27 cellular contexts compared by ENCODE assay signal in the genomic region with DNA sequence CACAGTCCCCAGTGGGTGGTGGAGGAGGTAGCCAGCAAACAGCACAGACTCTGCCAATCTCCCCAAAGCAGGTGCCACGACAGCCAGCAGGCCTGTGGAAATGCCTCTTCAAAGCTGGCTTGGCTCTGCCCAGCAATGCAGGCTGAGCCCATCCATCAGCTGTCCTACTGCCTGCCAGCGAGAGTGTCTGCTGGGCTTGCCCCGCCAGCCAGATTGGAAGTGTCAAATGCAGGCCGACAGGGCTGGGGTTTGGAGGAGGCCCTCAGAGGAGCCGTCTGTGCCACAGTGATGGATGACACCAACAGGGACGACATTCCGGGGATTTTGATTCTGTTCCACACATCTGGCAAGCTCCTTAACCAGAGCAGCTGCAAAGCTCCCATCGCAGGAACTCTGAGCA. TPM values are rescaled to one million over a fixed set of nuclear protein-coding genes. Genes with fewer than 3 reads are reported as not detected.
"Had no signal": no experiment of that assay in that cellular context is flagged by ENCODE, and none has a peak within 500 bp of the region (broad histone marks: within the 10 kb centered on the region; RNA-seq: fewer than 3 reads in every experiment).

No MANE protein-coding gene starts in this region.

- H3K4me1 ChIP-seq: esophagus muscularis mucosa, sigmoid colon, spleen, vagina had no signal

- H3K27ac ChIP-seq: brain microvascular endothelial cell, esophagus muscularis mucosa, sigmoid colon, spleen, thoracic aorta, vagina had no signal

- ATAC-seq: activated naive CD8-positive, alpha-beta T cell treated with anti-CD3 and anti-CD28 coated beads, Interleukin-2, amount 50 U/mL, for 24 hours; left lobe of liver; T-helper 17 cell had no signal

- H3K9me3 ChIP-seq: esophagus muscularis mucosa, sigmoid colon, spleen, thoracic aorta, vagina had no signal

- DNase-seq: activated CD4-positive, alpha-beta memory T cell treated with anti-CD3 and anti-CD28 coated beads for 36 hours; activated CD4-positive, alpha-beta T cell treated with anti-CD3 and anti-CD28 coated beads for 48 hours; activated CD4-positive, CD25-positive, alpha-beta regulatory T cell; activated effector memory CD4-positive, alpha-beta T cell treated with Interleukin-2 at 50 U/mL for 16 hours; activated naive CD4-positive, alpha-beta T cell treated with anti-CD3 and anti-CD28 coated beads, Interleukin-2, amount 10 ng/mL, durations not matched to agents 7 days and 5 days; activated naive CD8-positive, alpha-beta T cell treated with anti-CD3 and anti-CD28 coated beads, Interleukin-2, amount 50 U/mL, for 24 hours; activated T-cell treated with anti-CD3 and anti-CD28 coated beads, Interleukin-2, amount 50 U/mL, for 48 hours; anterior cingulate cortex; brain microvascular endothelial cell; central memory CD4-positive, alpha-beta T cell; head of caudate nucleus; midbrain; occipital lobe; sigmoid colon; spleen; stimulated activated CD4-positive, alpha-beta T cell treated with anti-CD3 and anti-CD28 coated beads, Interleukin-4, amount 100 ng/mL, for 1 hour; stimulated activated naive CD4-positive, alpha-beta T cell; SW 1271; T-helper 17 cell had no signal

- H3K4me3 ChIP-seq: esophagus muscularis mucosa, sigmoid colon, spleen, thoracic aorta, vagina had no signal

- H3K36me3 ChIP-seq: brain microvascular endothelial cell, esophagus muscularis mucosa, sigmoid colon, spleen, thoracic aorta, vagina had no signal

- H3K27me3 ChIP-seq: brain microvascular endothelial cell, esophagus muscularis mucosa, sigmoid colon, spleen, vagina had no signal

RNA-seq across cellular contexts. Expression of a gene that starts 16.7 kb away (rescaled TPM):
- total RNA-seq: activated CD4-positive, alpha-beta memory T cell treated with anti-CD3 and anti-CD28 coated beads for 36 hours; esophagus muscularis mucosa; frontal cortex; lung microvascular endothelial cell; sigmoid colon; spleen; T-helper 17 cell; thoracic aorta; vagina had no signal
- polyA plus RNA-seq: keratinocyte, neural cell, sigmoid colon, spleen had no signal
